8 cellular contexts compared by ENCODE assay signal in the genomic region with DNA sequence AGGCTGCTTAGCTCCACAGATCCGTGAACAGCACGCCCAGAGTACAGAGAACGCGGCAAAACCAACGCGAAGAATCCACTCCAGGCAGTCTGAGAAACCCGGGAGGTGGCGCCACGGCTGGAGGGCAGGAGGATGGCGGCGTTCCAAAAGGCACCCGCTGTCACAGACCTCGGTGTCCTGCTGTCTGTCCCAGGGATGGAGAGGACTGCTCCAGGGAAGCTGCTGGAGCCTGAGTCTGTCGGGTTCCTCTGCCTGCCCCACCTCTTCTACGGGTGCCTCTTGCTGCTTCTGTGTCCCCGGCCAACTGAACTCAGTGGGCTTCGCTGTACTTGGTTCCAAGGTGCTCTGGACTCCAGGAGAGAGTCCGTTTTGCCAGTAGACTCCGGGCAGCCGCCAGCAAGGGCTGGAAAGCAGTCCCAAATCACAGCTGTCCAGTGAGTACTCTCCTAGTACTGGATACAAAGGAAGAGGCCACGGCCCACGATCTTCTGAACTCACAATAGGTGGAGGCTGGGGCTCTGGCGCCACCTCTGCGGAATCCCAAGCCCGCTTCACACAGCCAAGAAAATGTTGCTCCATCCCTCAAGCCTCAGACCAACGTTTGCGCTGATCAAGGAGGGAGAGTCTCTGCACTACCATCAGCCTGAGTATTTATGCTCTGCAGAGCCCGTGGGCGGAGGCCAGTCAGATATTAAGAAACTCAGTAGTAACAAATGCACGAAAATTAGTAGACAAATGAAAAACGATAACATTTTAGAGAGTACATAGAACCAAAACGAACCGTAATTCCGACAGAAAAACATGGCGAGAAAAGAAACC. TPM values are rescaled to one million over a fixed set of nuclear protein-coding genes. Genes with fewer than 3 reads are reported as not detected.
A peak's percentile ranks its signal among the peaks of the same experiment; 100 is the strongest.
DNase-seq lines count a peak whose midpoint lies in the region; ATAC-seq and TF ChIP-seq lines count a peak whose summit lies in the region.

No MANE protein-coding gene starts in this region.

- peaks cover 17% of the 10 kb centered on the region for H3K4me1 ChIP-seq in body of pancreas

- no peaks in the 10 kb centered on the region for H3K9me3 ChIP-seq in body of pancreas

- ATAC-seq in body of pancreas (no peak), HG03571 (IDR thresholded peaks at IDR 0.05; ENCODE audit: unreplicated experiment) (no peak)

- H3K27ac ChIP-seq in body of pancreas: peak overlapping the region in 3 of 4 donors; percentile 45 to 94 (median 88)

- WGBS in body of pancreas, 2 donors: 36 to 51% methylated on average over 29 to 35 of the region's 35 CpGs

- H3K36me3 ChIP-seq in body of pancreas (replicated peaks in 1 of 2; ENCODE audit: insufficient read depth in 1 of 2, low read depth in 2 of 2): no peaks in the 10 kb centered on the region

- TF ChIP-seq CTCF in body of pancreas (IDR thresholded peaks at IDR 0.05): no peak

- no peak overlapping the region for H3K4me3 ChIP-seq in body of pancreas

- intact Hi-C loops in body of pancreas (cut with DNase I): no loop called here

- TF ChIP-seq POLR2A in GM19193 (IDR thresholded peaks at IDR 0.05; ENCODE audit: extremely low read depth, insufficient read depth, insufficient read length): peak; percentile 35
- no peak for TF ChIP-seq POLR2A in body of pancreas (IDR thresholded peaks at IDR 0.05)

- peak; percentile 24 for DNase-seq in AG08395 (ENCODE audit: low spot score)
- peak; percentile 75 for DNase-seq in NCI-H1417 treated with DMSO at 0.1 percent for 48 hours (lab: John Stamatoyannopoulos, UW)
- peak; percentile 54 for DNase-seq in T-helper 22 cell (ENCODE audit: low read depth)
- DNase-seq in body of pancreas: peak in 3 of 4 donors; percentile 27 to 53 (median 43)
- DNase-seq in islet precursor cell: peak; percentile 85
- DNase-seq in stimulated activated CD4-positive, alpha-beta T cell treated with anti-CD3 and anti-CD28 coated beads, Interleukin-15, amount 100 ng/mL, for 24 hours: peak; percentile 77

- H3K27me3 ChIP-seq in body of pancreas: peaks cover 0 to 22% of the 10 kb centered on the region in 2 donors

RNA-seq across cellular contexts. Expression of gene ANXA2R, which starts 0.4 kb away (rescaled TPM):
- total RNA-seq in body of pancreas: 1 to 10 TPM in 1 of 2 donors, under 1 TPM in 1; 0.99 to 1.3 TPM

Comparison
In these comparisons a context has a peak if more than half of its experiments do, and no peak if none do; other contexts are left out.
1. DNase-seq: peak in every context shown above with its lines; median percentile 85 in islet precursor cell; 77 in stimulated activated CD4-positive, alpha-beta T cell treated with anti-CD3 and anti-CD28 coated beads, Interleukin-15, amount 100 ng/mL, for 24 hours; 75 in NCI-H1417 treated with DMSO at 0.1 percent for 48 hours; 54 in T-helper 22 cell; 43 in body of pancreas; 24 in AG08395.